In the genomic region with DNA sequence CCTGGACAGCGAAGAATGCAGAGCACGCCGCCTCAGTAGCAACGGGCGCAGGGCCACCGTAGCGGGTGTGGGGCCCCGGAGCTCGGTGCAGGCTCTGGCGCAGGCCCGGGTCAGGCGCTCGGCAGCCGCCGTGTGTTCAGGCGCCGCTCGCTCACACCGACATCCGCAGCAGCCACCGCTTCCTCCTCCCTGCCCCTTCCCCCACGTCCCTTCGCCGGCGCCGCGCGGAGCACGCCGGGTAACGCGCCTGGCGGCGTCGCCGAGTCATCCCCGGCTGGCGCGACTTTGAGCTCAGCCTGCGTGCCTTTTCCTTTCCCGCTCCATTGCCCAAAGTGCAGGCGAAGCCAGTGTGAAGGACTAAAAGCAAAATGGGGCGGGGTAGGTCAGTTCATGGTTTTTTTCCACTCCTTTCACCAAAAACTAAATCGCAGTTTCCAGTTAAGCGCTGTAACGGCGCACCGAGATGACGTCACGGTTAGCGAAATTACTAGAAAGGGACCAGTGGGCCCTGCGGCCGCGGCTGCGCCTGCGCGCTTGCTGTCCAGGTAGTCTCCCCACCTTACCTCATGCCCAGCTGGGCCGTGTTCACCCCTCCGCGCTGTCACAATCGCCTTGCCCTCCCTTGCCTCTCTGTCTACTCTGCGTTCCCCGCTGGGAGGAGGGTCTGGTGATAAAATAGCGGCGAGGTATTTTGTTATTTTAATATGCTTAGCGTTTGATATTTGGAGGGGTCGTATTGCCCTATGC, we compare ENCODE assay signal across 8 cellular contexts. TPM values are rescaled to one million over a fixed set of nuclear protein-coding genes. Genes with fewer than 3 reads are reported as not detected.
DNase-seq lines count a peak whose midpoint lies in the region; ATAC-seq, FAIRE-seq and TF ChIP-seq lines count a peak whose summit lies in the region.

TSS of gene UBQLN1 (minus strand) at position 191 of the 747 bp plus-strand sequence. CDS start 279 bp downstream, outside the sequence.

- peak; percentile 88 for TF ChIP-seq POLR2A in GM18951 (IDR thresholded peaks at IDR 0.05; ENCODE audit: extremely low read depth, insufficient read depth, insufficient read length)

- CTCF ChIA-PET in mammary epithelial cell (lab: Charles Lee; ENCODE audit: low non-redundant PET) = no interaction called here

- peak within 1 kb of the TSS; percentile 93 for H3K9ac ChIP-seq in mammary epithelial cell (ENCODE audit: insufficient read depth, low read length)

- TF ChIP-seq CTCF in WI38 (IDR thresholded peaks at IDR 0.05; ENCODE audit: low read depth, low read length) (no peak), mammary epithelial cell (conservative IDR thresholded peaks at IDR 0.05 in 1 of 2, IDR thresholded peaks at IDR 0.05 in 1 of 2; ENCODE audit: extremely low read depth in 1 of 2, insufficient read depth in 1 of 2, low read depth in 1 of 2, low read length in 2 of 2) (no peak)

- H3K79me2 ChIP-seq in mammary epithelial cell (ENCODE audit: insufficient read depth, low read length) = peaks cover 49% of the 10 kb centered on the region

- in situ Hi-C loops in GM18951 (cut with MboI; ENCODE audit: low sequenced_read_pairs, unreplicated experiment) = no loop called here
- in situ Hi-C loops in mammary epithelial cell (cut with MboI; ENCODE audit: low sequenced_read_pairs in 2 of 2) = no loop called here

- DNase-seq in AG08395 (ENCODE audit: low spot score) = peak; percentile 97
- peak; percentile 81 for DNase-seq in NCI-H2227 treated with DMSO at 0.1 percent for 48 hours (lab: John Stamatoyannopoulos, UW)
- DNase-seq in mammary epithelial cell = peak; percentile 89
- peak; percentile 98 for DNase-seq in iPS-NIHi11 (ENCODE audit: low spot score)
- peak; percentile 91 for DNase-seq in small intestine

- H3K27ac ChIP-seq in mammary epithelial cell (ENCODE audit: insufficient read depth, low read depth, low read length) = peak within 1 kb of the TSS; percentile 97
- peak within 1 kb of the TSS; percentile 97 to 100 for H3K27ac ChIP-seq in small intestine (ENCODE audit: low read depth in 1 of 2, low read length in 1 of 2)

- H3K27me3 ChIP-seq in mammary epithelial cell (ENCODE audit: insufficient read depth, low read length) (no peaks in the 10 kb centered on the region), small intestine (ENCODE audit: control insufficient read depth in 2 of 2, insufficient read depth in 2 of 2, low read length in 2 of 2) (no peaks in the 10 kb centered on the region)

- intact Hi-C loops in mammary epithelial cell (cut with micrococcal nuclease) = loop anchor here (10.0 kb wide), 1 partner anchor 217 kb away; the partner anchor contains the start of gene KIF27

- H3K4me1 ChIP-seq in mammary epithelial cell (ENCODE audit: insufficient read depth, low read length) (peaks cover 5% of the 10 kb centered on the region), small intestine (ENCODE audit: control insufficient read depth in 2 of 2, insufficient read depth in 1 of 2, low read depth in 1 of 2, low read length in 1 of 2) (no peaks in the 10 kb centered on the region)

- H3K4me2 ChIP-seq in mammary epithelial cell (ENCODE audit: insufficient read depth, low read depth, low read length) = peak within 1 kb of the TSS; percentile 79

- BruUV-seq in mammary epithelial cell (replicated peaks; lab: Mats Ljungman, UMichigan) = no TSS peak

- 2% methylated on average over 46 of the region's 67 CpGs for WGBS in mammary epithelial cell (ENCODE audit: low coverage, missing lambda C conversion rate)
- 0% methylated on average over 52 to 67 of the region's 67 CpGs for WGBS in small intestine, 3 donors

- H3K36me3 ChIP-seq in mammary epithelial cell (ENCODE audit: insufficient read depth, low read length) (no peaks in the 10 kb centered on the region), small intestine (ENCODE audit: control insufficient read depth in 2 of 2, insufficient read depth in 2 of 2, low read length in 2 of 2) (no peaks in the 10 kb centered on the region)

- dilution Hi-C loops in mammary epithelial cell (cut with HindIII; ENCODE audit: low sequenced_read_pairs) = no loop called here

- H3K4me3 ChIP-seq in WI38 (ENCODE audit: low read depth, low read length) = peak within 1 kb of the TSS; percentile 95
- peak within 1 kb of the TSS; percentile 68 to 90 (median 78) for H3K4me3 ChIP-seq in mammary epithelial cell (replicated peaks in 1 of 3; ENCODE audit: insufficient read depth in 1 of 3, low read depth in 2 of 3, low read length in 3 of 3)
- H3K4me3 ChIP-seq in small intestine (ENCODE audit: low read depth in 1 of 2, low read length in 2 of 2) = peak within 1 kb of the TSS; percentile 87 to 95

- FAIRE-seq in small intestine (lab: Jason Lieb, UNC) = no peak

- H3K9me3 ChIP-seq in mammary epithelial cell (replicated peaks; ENCODE audit: insufficient read depth, low read length) (no peaks in the 10 kb centered on the region), small intestine (ENCODE audit: control insufficient read depth, low read depth) (no peaks in the 10 kb centered on the region)

- no peaks in the 10 kb centered on the region for H4K20me1 ChIP-seq in mammary epithelial cell (ENCODE audit: insufficient read depth, low read length)

- peak; percentile 77 for ATAC-seq in HG03175 (IDR thresholded peaks at IDR 0.05; ENCODE audit: unreplicated experiment)

- H2AFZ ChIP-seq in mammary epithelial cell (ENCODE audit: low read depth, low read length) = peak within 1 kb of the TSS; percentile 95

RNA-seq across cellular contexts. Expression of gene UBQLN1, which starts in this region (rescaled TPM):
- 100 to 1,000 TPM; 117 to 126 TPM for total RNA-seq in mammary epithelial cell
- 84.3 TPM for polyA plus RNA-seq in mammary epithelial cell
- 303 TPM for polyA minus RNA-seq in mammary epithelial cell
- 10 to 100 TPM; 40.3 to 44.9 (median 43.2) TPM for polyA plus RNA-seq in small intestine

Comparison
In these comparisons a context has a peak if more than half of its experiments do, and no peak if none do; other contexts are left out.
1. Peak in every context shown above with its lines: DNase-seq, ATAC-seq, H3K4me3 ChIP-seq and H3K27ac ChIP-seq.